ENCODE assay signal across 1 cellular context in the genomic region with DNA sequence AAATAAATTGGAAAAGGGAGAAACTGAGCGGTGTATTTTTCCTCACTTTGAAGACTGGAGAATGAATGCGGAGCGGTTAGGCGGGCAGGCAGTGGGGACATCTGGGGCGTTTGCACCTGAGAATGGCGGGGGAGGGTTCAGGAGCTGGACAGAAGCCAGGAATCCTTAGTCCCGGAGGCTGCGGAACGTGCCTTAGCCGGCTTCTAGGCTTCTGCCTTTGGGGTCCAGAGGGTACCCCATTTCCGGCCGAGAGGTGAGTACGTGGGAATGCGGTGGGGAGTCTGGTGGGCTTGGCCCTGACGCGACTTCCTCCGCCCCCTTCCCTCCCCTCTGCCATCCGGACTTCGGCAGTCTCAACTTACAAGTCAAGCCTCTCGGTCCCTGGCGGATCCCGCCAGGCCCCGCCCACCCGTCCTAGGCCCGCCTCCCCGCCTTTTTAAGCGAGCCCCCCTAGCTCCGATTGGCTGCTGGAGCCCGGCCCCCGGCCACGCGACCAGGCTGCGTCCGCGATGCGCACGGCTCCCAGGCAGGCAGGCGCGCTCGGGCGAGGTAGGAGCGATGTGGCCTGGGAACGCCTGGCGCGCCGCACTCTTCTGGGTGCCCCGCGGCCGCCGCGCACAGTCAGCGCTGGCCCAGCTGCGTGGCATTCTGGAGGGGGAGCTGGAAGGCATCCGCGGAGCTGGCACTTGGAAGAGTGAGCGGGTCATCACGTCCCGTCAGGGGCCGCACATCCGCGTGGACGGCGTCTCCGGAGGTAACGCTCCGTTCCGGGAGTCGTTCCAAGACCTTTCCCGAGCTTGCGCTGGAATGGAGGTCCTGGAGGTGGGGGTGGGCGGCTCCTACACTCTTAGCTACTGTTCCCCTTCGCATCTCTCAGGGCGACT.
TF ChIP-seq lines count a peak whose summit lies in the region.

GCAT (plus strand) TSS at position 525 of the 884 bp plus-strand sequence; CDS start at position 559, 34 bp downstream.

TF ChIP-seq in HEK293, 187 proteins besides CTCF, POLR2A, EP300 and RAD21 (continued from another document):
- TF ChIP-seq AEBP2 (tag by site-specific recombination; IDR thresholded peaks at IDR 0.05; ENCODE audit: borderline replicate concordance): no peak
- TF ChIP-seq BCL6B (tag by site-specific recombination; IDR thresholded peaks at IDR 0.05): no peak
- TF ChIP-seq OVOL3 (tag by site-specific recombination; IDR thresholded peaks at IDR 0.05): no peak
- no peak for TF ChIP-seq SCRT2 (tag by site-specific recombination; IDR thresholded peaks at IDR 0.05)
- TF ChIP-seq ZNF335 (tag by site-specific recombination; conservative IDR thresholded peaks at IDR 0.05): peak; percentile 87
- no peak for TF ChIP-seq ZNF626 (tag by site-specific recombination; IDR thresholded peaks at IDR 0.05)
- TF ChIP-seq ZNF221 (tag by site-specific recombination; IDR thresholded peaks at IDR 0.05; ENCODE audit: borderline replicate concordance): no peak
- peak; percentile 34 for TF ChIP-seq ZNF398 (tag by site-specific recombination; IDR thresholded peaks at IDR 0.05)
- peak; percentile 12; the same call in 1 of the 2 replicates for TF ChIP-seq ZSCAN30 (tag by site-specific recombination; IDR thresholded peaks at IDR 0.05)
- peak; percentile 51; the same call in 1 of the 2 replicates for TF ChIP-seq ZNF76 (tag by site-specific recombination; IDR thresholded peaks at IDR 0.05; ENCODE audit: borderline replicate concordance, low read depth)
- no peak for TF ChIP-seq ZNF239 (tag by site-specific recombination; IDR thresholded peaks at IDR 0.05)
